16 cellular contexts compared by ENCODE assay signal in genomic region chr15:50790778-50791536, GRCh38.
"Had no signal": no experiment of that assay in that cellular context is flagged by ENCODE, and none has a peak within 500 bp of the region (broad histone marks: within the 10 kb centered on the region; RNA-seq: fewer than 3 reads in every experiment).

No MANE protein-coding gene starts in this region.

- H3K9me3 Mint-ChIP-seq: activated naive CD4-positive, alpha-beta T cell treated with anti-CD3 and anti-CD28 coated beads for 36 hours; stimulated activated effector memory CD8-positive, alpha-beta T cell treated with anti-CD3 and anti-CD28 coated beads, Interleukin-12 subunit alpha, Interleukin-12 subunit beta, amount 100 ng/mL, for 72 hours; T-helper 2 cell treated with Interferon-gamma antibody and Interleukin-4, amounts not matched to agents 5 μg/mL and 100 μg/mL, for 36 hours had no signal

- ATAC-seq: activated CD4-positive, CD25-positive, alpha-beta regulatory T cell treated with anti-CD3 and anti-CD28 coated beads, Interleukin-2, amount 50 U/mL, for 24 hours; stimulated activated effector memory CD8-positive, alpha-beta T cell treated with anti-CD3 and anti-CD28 coated beads, Interleukin-12 subunit alpha, Interleukin-12 subunit beta, amount 100 ng/mL, for 72 hours had no signal

- H3K4me3 Mint-ChIP-seq: activated naive CD4-positive, alpha-beta T cell treated with anti-CD3 and anti-CD28 coated beads for 36 hours; stimulated activated effector memory CD8-positive, alpha-beta T cell treated with anti-CD3 and anti-CD28 coated beads, Interleukin-12 subunit alpha, Interleukin-12 subunit beta, amount 100 ng/mL, for 72 hours; T-helper 2 cell treated with Interferon-gamma antibody and Interleukin-4, amounts not matched to agents 5 μg/mL and 100 μg/mL, for 36 hours had no signal

- H3K27ac Mint-ChIP-seq: activated naive CD4-positive, alpha-beta T cell treated with anti-CD3 and anti-CD28 coated beads for 36 hours; stimulated activated effector memory CD8-positive, alpha-beta T cell treated with anti-CD3 and anti-CD28 coated beads, Interleukin-12 subunit alpha, Interleukin-12 subunit beta, amount 100 ng/mL, for 72 hours; T-helper 2 cell treated with Interferon-gamma antibody and Interleukin-4, amounts not matched to agents 5 μg/mL and 100 μg/mL, for 36 hours had no signal

- DNase-seq: activated CD4-positive, alpha-beta T cell treated with anti-CD3 and anti-CD28 coated beads, Interleukin-2, amount 50 U/mL, for 1 hour; activated naive CD4-positive, alpha-beta T cell treated with anti-CD3 and anti-CD28 coated beads for 36 hours; activated T-cell treated with anti-CD3 and anti-CD28 coated beads for 4 hours; cerebellar nuclear complex; dermis blood vessel endothelial cell; hippocampal formation; mesendoderm; SW 1271; thyroid gland had no signal

- H3K27me3 ChIP-seq: ascending aorta, breast epithelium, neutrophil, thyroid gland, vagina had no signal

- H3K36me3 ChIP-seq: ascending aorta, breast epithelium, neutrophil, thyroid gland, vagina had no signal

- H3K36me3 Mint-ChIP-seq: stimulated activated effector memory CD8-positive, alpha-beta T cell treated with anti-CD3 and anti-CD28 coated beads, Interleukin-12 subunit alpha, Interleukin-12 subunit beta, amount 100 ng/mL, for 72 hours had no signal

- H3K9me3 ChIP-seq: ascending aorta, breast epithelium, neutrophil, thyroid gland, vagina had no signal

- H3K4me1 Mint-ChIP-seq: stimulated activated effector memory CD8-positive, alpha-beta T cell treated with anti-CD3 and anti-CD28 coated beads, Interleukin-12 subunit alpha, Interleukin-12 subunit beta, amount 100 ng/mL, for 72 hours had no signal

- H3K4me3 ChIP-seq: ascending aorta, breast epithelium, thyroid gland, vagina had no signal

- H3K27ac ChIP-seq: ascending aorta, breast epithelium, neutrophil, thyroid gland, vagina had no signal

- H3K4me1 ChIP-seq: ascending aorta, breast epithelium, thyroid gland, vagina had no signal
